In genomic region chr22:36506637-36507517, GRCh38 we compare ENCODE assay signal across 1 cellular context.
TF ChIP-seq lines count a peak whose summit lies in the region.

TSS of gene FOXRED2 (minus strand) at chr22:36507040. CDS start at chr22:36506422, 618 bp downstream.

TF ChIP-seq in GM12878, 131 proteins besides CTCF, POLR2A, EP300 and RAD21 (continued from another document and continues in another):
- TF ChIP-seq MLLT1 (IDR thresholded peaks at IDR 0.05), result no peak
- TF ChIP-seq SUPT20H (IDR thresholded peaks at IDR 0.05; ENCODE audit: borderline replicate concordance, control insufficient read depth, low read depth, low read length), result no peak
- peak; percentile 73 for TF ChIP-seq SP1 (IDR thresholded peaks at IDR 0.05; ENCODE audit: low read depth, low read length)
- TF ChIP-seq RELB (IDR thresholded peaks at IDR 0.05; ENCODE audit: low read depth), result no peak
- TF ChIP-seq ZNF274 (IDR thresholded peaks at IDR 0.05; ENCODE audit: insufficient read depth, insufficient read length), result no peak
- no peak; the same call in 1 of the 2 replicates for TF ChIP-seq CREM (IDR thresholded peaks at IDR 0.05; ENCODE audit: low read depth)
- TF ChIP-seq BCL3 (IDR thresholded peaks at IDR 0.05; ENCODE audit: borderline replicate concordance, insufficient read depth, low read depth, low read length, poor library complexity, severe bottlenecking), result no peak
- TF ChIP-seq ESRRA (IDR thresholded peaks at IDR 0.05; ENCODE audit: low read length), result no peak
- TF ChIP-seq MEF2B (IDR thresholded peaks at IDR 0.05; ENCODE audit: partially characterized antibody, poor library complexity, severe bottlenecking), result peak; percentile 23
- TF ChIP-seq ZBTB33 (IDR thresholded peaks at IDR 0.05), result no peak
- peak; percentile 70 for TF ChIP-seq E2F4 (IDR thresholded peaks at IDR 0.05; ENCODE audit: low read depth, low read length)
- TF ChIP-seq ZBTB40 (IDR thresholded peaks at IDR 0.05; ENCODE audit: borderline replicate concordance), result no peak
- no peak for TF ChIP-seq NBN (IDR thresholded peaks at IDR 0.05)
- TF ChIP-seq SKIL (IDR thresholded peaks at IDR 0.05; ENCODE audit: low read depth, poor library complexity, severe bottlenecking), result no peak
- no peak for TF ChIP-seq SIX5 (IDR thresholded peaks at IDR 0.05; ENCODE audit: low read depth, low read length, severe bottlenecking)
- no peak for TF ChIP-seq PKNOX1 (IDR thresholded peaks at IDR 0.05)
- peak; percentile 88 for TF ChIP-seq ATF3 (IDR thresholded peaks at IDR 0.05; ENCODE audit: borderline replicate concordance, extremely low read depth, low read depth, low read length)
- TF ChIP-seq DPF2 (IDR thresholded peaks at IDR 0.05), result peak; percentile 82
- TF ChIP-seq MTA3 (IDR thresholded peaks at IDR 0.05; ENCODE audit: borderline replicate concordance, low read length), result no peak
- no peak for TF ChIP-seq NFIC (IDR thresholded peaks at IDR 0.05; ENCODE audit: low read depth, low read length)
- TF ChIP-seq SIN3A (IDR thresholded peaks at IDR 0.05; ENCODE audit: low read depth, low read length), result peak; percentile 87
- peak; percentile 92; the same call in 1 of the 2 replicates for TF ChIP-seq RB1 (IDR thresholded peaks at IDR 0.05; ENCODE audit: borderline replicate concordance)
- no peak for TF ChIP-seq SREBF1 (IDR thresholded peaks at IDR 0.05; ENCODE audit: low read length)
- TF ChIP-seq EED (IDR thresholded peaks at IDR 0.05; ENCODE audit: low read depth), result 0 out of 2 replicates have a peak, but pooled peaks have one; percentile 20
- TF ChIP-seq TBL1XR1 (IDR thresholded peaks at IDR 0.05; ENCODE audit: low read depth, low read length), result no peak
- TF ChIP-seq BCLAF1 (IDR thresholded peaks at IDR 0.05), result peak; percentile 54; the same call in 1 of the 2 replicates
- no peak for TF ChIP-seq RFX5 (IDR thresholded peaks at IDR 0.05; ENCODE audit: low read depth, low read length)
- TF ChIP-seq ZBTB11 (CRISPR knock-in tag; IDR thresholded peaks at IDR 0.05), result no peak
- peak; percentile 80 for TF ChIP-seq IKZF1 (conservative IDR thresholded peaks at IDR 0.05)
- no peak for TF ChIP-seq YBX1 (IDR thresholded peaks at IDR 0.05)
